Comparison of ENCODE assay signal across 10 cellular contexts in the genomic region with DNA sequence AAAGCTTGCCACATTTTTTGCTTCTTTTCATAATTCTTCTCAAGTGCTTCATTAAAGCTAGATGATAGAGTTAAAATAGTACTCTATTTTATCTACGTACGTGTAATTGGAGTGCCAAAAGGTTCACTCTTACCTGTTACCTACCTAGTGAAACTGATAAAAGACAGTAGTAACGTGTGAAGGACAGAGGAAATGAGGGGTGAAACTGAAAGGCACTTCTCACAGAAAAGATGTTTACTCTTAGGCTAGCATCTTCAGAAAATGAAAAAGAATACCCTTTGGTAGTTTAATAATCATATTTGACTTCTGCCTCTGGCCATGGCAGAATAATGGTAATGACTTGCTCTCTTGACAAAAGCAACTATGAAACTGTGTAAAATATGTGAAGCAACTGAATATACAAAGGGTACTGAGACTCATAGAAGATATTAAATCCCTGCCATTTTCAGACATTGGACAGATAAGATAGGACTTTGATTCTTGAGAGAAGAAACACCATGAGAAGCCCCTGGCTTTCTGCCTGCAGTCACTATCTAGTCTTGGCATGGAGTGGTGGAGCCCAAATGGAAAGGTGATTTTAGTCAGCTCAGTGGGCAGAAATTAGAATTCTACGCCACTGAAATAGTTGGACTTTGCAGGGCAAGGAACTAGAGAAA. TPM values are rescaled to one million over a fixed set of nuclear protein-coding genes. Genes with fewer than 3 reads are reported as not detected.
DNase-seq lines count a peak whose midpoint lies in the region; ATAC-seq lines count a peak whose summit lies in the region.
"Had no signal": no experiment of that assay in that cellular context is flagged by ENCODE, and none has a peak within 500 bp of the region (broad histone marks: within the 10 kb centered on the region; RNA-seq: fewer than 3 reads in every experiment).

No MANE protein-coding gene starts in this region.

- no peak overlapping the region for H3K4me3 Mint-ChIP-seq in memory B cell
- H3K4me3 Mint-ChIP-seq: neural crest cell had no signal

- H3K27ac Mint-ChIP-seq in memory B cell = peak overlapping the region; percentile 88

- peaks cover 22% of the 10 kb centered on the region for H3K4me1 Mint-ChIP-seq in memory B cell

- no peaks in the 10 kb centered on the region for H3K27me3 Mint-ChIP-seq in memory B cell

- no peaks in the 10 kb centered on the region for H3K9me3 Mint-ChIP-seq in memory B cell
- H3K9me3 Mint-ChIP-seq: neural crest cell had no signal

- ATAC-seq in GM18867 (IDR thresholded peaks at IDR 0.05; ENCODE audit: unreplicated experiment) = peak; percentile 81
- peak; percentile 83 for ATAC-seq in GM21529 (IDR thresholded peaks at IDR 0.05; ENCODE audit: unreplicated experiment)
- peak; percentile 44 for ATAC-seq in HG03469 (IDR thresholded peaks at IDR 0.05; ENCODE audit: unreplicated experiment)
- peak; percentile 72 for ATAC-seq in memory B cell (ENCODE audit: low read depth)
- ATAC-seq in left ventricle myocardium superior = no peak

- H3K36me3 Mint-ChIP-seq in memory B cell = no peaks in the 10 kb centered on the region

- intact Hi-C loops in left ventricle myocardium superior (cut with micrococcal nuclease) = no loop called here

- no peak for DNase-seq in memory B cell (ENCODE audit: low spot score in 2 of 2)
- no peak for DNase-seq in NCI-H2171 (lab: John Stamatoyannopoulos, UW)
- DNase-seq in nucleus accumbens (lab: John Stamatoyannopoulos, UW) = no peak
- DNase-seq in activated CD4-positive, CD25-positive, alpha-beta regulatory T cell treated with anti-CD3 and anti-CD28 coated beads, Interleukin-2, amount 50 U/mL, for 72 hours = no peak
- DNase-seq in left ventricle myocardium superior = no peak
- DNase-seq: activated gamma-delta T cell had no signal

RNA-seq across cellular contexts. Expression of a gene that starts 6.3 kb away (rescaled TPM):
- total RNA-seq in left ventricle myocardium superior = 54.4 TPM
